ENCODE assay signal across 18 cellular contexts in the genomic region with DNA sequence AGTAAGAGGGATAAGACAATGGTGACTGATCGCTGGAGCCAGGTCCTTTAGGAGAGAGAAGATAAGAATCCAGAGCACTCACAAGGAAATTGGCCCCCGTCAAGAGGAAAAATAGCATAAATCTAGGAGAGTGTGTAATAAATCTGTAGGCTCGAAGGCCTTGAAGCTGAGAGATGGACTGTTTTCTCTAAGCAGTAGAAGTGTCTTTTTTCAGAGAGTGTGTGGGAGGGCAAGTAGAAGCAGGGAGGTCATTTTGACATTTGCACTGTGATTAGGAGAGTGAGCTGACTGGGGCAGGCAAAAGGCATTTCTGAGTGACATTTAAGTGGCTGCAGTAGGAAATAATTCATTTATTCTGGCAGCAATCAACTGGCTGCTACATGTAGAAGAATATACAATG.
DNase-seq lines count a peak whose midpoint lies in the region; ATAC-seq and TF ChIP-seq lines count a peak whose summit lies in the region.
"Had no signal": no experiment of that assay in that cellular context is flagged by ENCODE, and none has a peak within 500 bp of the region (broad histone marks: within the 10 kb centered on the region; RNA-seq: fewer than 3 reads in every experiment).

No MANE protein-coding gene starts in this region.

- no peak for TF ChIP-seq CTCF in DND-41 (IDR thresholded peaks at IDR 0.05; ENCODE audit: borderline replicate concordance, extremely low read depth, low read length, poor library complexity, severe bottlenecking)
- TF ChIP-seq CTCF in fibroblast of villous mesenchyme (IDR thresholded peaks at IDR 0.05; ENCODE audit: insufficient read depth, low read depth, low read length): no peak
- no peak for TF ChIP-seq CTCF in neural cell (IDR thresholded peaks at IDR 0.05; ENCODE audit: poor library complexity, severe bottlenecking)

- H3K27me3 ChIP-seq in DND-41 (ENCODE audit: insufficient read depth, low read length, poor library complexity) (no peaks in the 10 kb centered on the region), neural cell (ENCODE audit: insufficient read depth, low read depth, low read length) (no peaks in the 10 kb centered on the region)

- peaks cover 85% of the 10 kb centered on the region for H3K79me2 ChIP-seq in DND-41 (ENCODE audit: insufficient read depth, low read length)
- no peaks in the 10 kb centered on the region for H3K79me2 ChIP-seq in neural cell (replicated peaks; ENCODE audit: insufficient read depth, low read length)

- H4K20me1 ChIP-seq in DND-41 (ENCODE audit: insufficient read depth, low read length) (no peaks in the 10 kb centered on the region), neural cell (ENCODE audit: insufficient read depth) (no peaks in the 10 kb centered on the region)

- no peaks in the 10 kb centered on the region for H3K36me3 Mint-ChIP-seq in effector memory CD8-positive, alpha-beta T cell (ENCODE audit: insufficient read depth)

- H3K4me3 ChIP-seq in DND-41 (ENCODE audit: low read depth in 1 of 2, low read length in 2 of 2) (no peak overlapping the region), fibroblast of villous mesenchyme (ENCODE audit: low read depth, low read length) (no peak overlapping the region), neural cell (ENCODE audit: low read length) (no peak overlapping the region)

- peak overlapping the region; percentile 62 for H3K27ac ChIP-seq in DND-41 (ENCODE audit: low read length)
- H3K27ac ChIP-seq in KOPT-K1 (ENCODE audit: low read depth, low read length, poor library complexity, severe bottlenecking): peak overlapping the region; percentile 16
- H3K27ac ChIP-seq in neural cell (ENCODE audit: low read length): no peak overlapping the region
- H3K27ac ChIP-seq: C4-2B, HL-60 had no signal

- H3K4me3 Mint-ChIP-seq in effector memory CD8-positive, alpha-beta T cell: no peak overlapping the region
- H3K4me3 Mint-ChIP-seq: HFFc6 had no signal

- TF ChIP-seq RAD21 in neural cell (conservative IDR thresholded peaks at IDR 0.05): no peak

- TF ChIP-seq EP300 in neural cell (conservative IDR thresholded peaks at IDR 0.05; ENCODE audit: poor library complexity, severe bottlenecking): no peak

- H3K9me2 ChIP-seq in neural cell (ENCODE audit: insufficient read depth, low read length): no peaks in the 10 kb centered on the region

- no peak overlapping the region for H3K4me2 ChIP-seq in DND-41 (ENCODE audit: insufficient read depth, low read length)
- peak overlapping the region; percentile 18 for H3K4me2 ChIP-seq in neural cell (ENCODE audit: low read length)

- H3K9ac ChIP-seq in DND-41 (ENCODE audit: low read depth, low read length) (no peak overlapping the region), neural cell (ENCODE audit: low read length) (no peak overlapping the region)

- no peaks in the 10 kb centered on the region for H3K27me3 Mint-ChIP-seq in effector memory CD8-positive, alpha-beta T cell

- peaks cover 8% of the 10 kb centered on the region for H3K36me3 ChIP-seq in DND-41 (ENCODE audit: insufficient read depth, low read length)
- no peaks in the 10 kb centered on the region for H3K36me3 ChIP-seq in KOPT-K1 (ENCODE audit: insufficient read depth, low read length)
- H3K36me3 ChIP-seq in neural cell (ENCODE audit: insufficient read depth, low read length): no peaks in the 10 kb centered on the region

- peaks cover 47% of the 10 kb centered on the region for H3K4me1 ChIP-seq in DND-41 (ENCODE audit: insufficient read depth, low read length)

- peaks cover 0 to 2% of the 10 kb centered on the region in 2 donors for H3K9me3 Mint-ChIP-seq in effector memory CD8-positive, alpha-beta T cell
- H3K9me3 Mint-ChIP-seq: HFFc6 had no signal

- H2AFZ ChIP-seq in DND-41 (ENCODE audit: low read depth, low read length): no peak overlapping the region
- no peak overlapping the region for H2AFZ ChIP-seq in neural cell (ENCODE audit: low read depth, low read length)

- no peaks in the 10 kb centered on the region for H3F3A ChIP-seq in neural cell (ENCODE audit: insufficient read depth, low read length, poor library complexity, severe bottlenecking)

- peaks cover 3% of the 10 kb centered on the region for H3K9me3 ChIP-seq in DND-41 (ENCODE audit: insufficient read depth, low read length, severe bottlenecking)
- peaks cover 24% of the 10 kb centered on the region for H3K9me3 ChIP-seq in KOPT-K1 (ENCODE audit: insufficient read depth, low read length, poor library complexity, severe bottlenecking)
- no peaks in the 10 kb centered on the region for H3K9me3 ChIP-seq in neural cell (ENCODE audit: low read length)

- ATAC-seq in DND-41 (ENCODE audit: insufficient read depth, low read depth): no peak
- ATAC-seq in effector memory CD8-positive, alpha-beta T cell (replicated peaks): no peak

- H3K27ac Mint-ChIP-seq in effector memory CD8-positive, alpha-beta T cell: no peak overlapping the region
- H3K27ac Mint-ChIP-seq: HFFc6 had no signal

- peaks cover 0 to 3% of the 10 kb centered on the region in 2 donors for H3K4me1 Mint-ChIP-seq in effector memory CD8-positive, alpha-beta T cell (ENCODE audit: low read depth in 2 of 2)

- DNase-seq in DND-41 (no peak), fibroblast of villous mesenchyme (ENCODE audit: low read depth) (peak; percentile 13), NCI-H128 (lab: John Stamatoyannopoulos, UW; ENCODE audit: unreplicated experiment) (no peak)
- no peak for DNase-seq in effector memory CD8-positive, alpha-beta T cell
- no peak for DNase-seq in activated effector memory CD4-positive, alpha-beta T cell treated with anti-CD3 and anti-CD28 coated beads, Interleukin-2, amount 50 U/mL, for 16 hours
- DNase-seq in stimulated activated CD4-positive, alpha-beta T cell treated with anti-CD3 and anti-CD28 coated beads, Interleukin-4, amount 100 ng/mL, for 4 hours: no peak
- DNase-seq: GDM1, HFFc6, KG1, NCI-H1105, NCI-H2029 treated with DMSO at 0.1 percent for 48 hours, NCI-H446, NCI-H526, Right ventricle myocardium superior had no signal

TF ChIP-seq in neural cell, 6 proteins besides CTCF, POLR2A, EP300 and RAD21:
- TF ChIP-seq REST (IDR thresholded peaks at IDR 0.05; ENCODE audit: borderline replicate concordance) (no peak), TAF1 (IDR thresholded peaks at IDR 0.05; ENCODE audit: low read depth) (no peak), MXI1 (conservative IDR thresholded peaks at IDR 0.05; ENCODE audit: poor library complexity, severe bottlenecking) (no peak), EZH2 (IDR thresholded peaks at IDR 0.05; ENCODE audit: borderline replicate concordance, insufficient read depth, low read length, poor library complexity, severe bottlenecking) (no peak), SMC3 (conservative IDR thresholded peaks at IDR 0.05; ENCODE audit: poor library complexity) (no peak), POLR2AphosphoS5 (IDR thresholded peaks at IDR 0.05) (no peak)
